1 cellular context compared by ENCODE assay signal in genomic region chr17:82446124-82446523, GRCh38.
TF ChIP-seq lines count a peak whose summit lies in the region.

No MANE protein-coding gene starts in this region.

TF ChIP-seq in K562, 482 proteins besides CTCF, POLR2A, EP300 and RAD21:
- TF ChIP-seq KAT2B (IDR thresholded peaks at IDR 0.05; ENCODE audit: low read depth, low read length) (no peak), POLR2G (IDR thresholded peaks at IDR 0.05; ENCODE audit: low read depth, low read length) (0 out of 2 replicates have a peak, but pooled peaks have one; percentile 25)
TF ChIP-seq in K562: peak in this region for 1.
